ENCODE assay signal across 8 cellular contexts in genomic region chr12:6335451-6336078, GRCh38. TPM values are rescaled to one million over a fixed set of nuclear protein-coding genes. Genes with fewer than 3 reads are reported as not detected.
DNase-seq lines count a peak whose midpoint lies in the region; ATAC-seq lines count a peak whose summit lies in the region.

No MANE protein-coding gene starts in this region.

- H3K36me3 ChIP-seq in MG63: peaks cover 77% of the 10 kb centered on the region

- intact Hi-C loops in activated CD4-positive, alpha-beta memory T cell treated with anti-CD3 and anti-CD28 coated beads for 36 hours (cut with micrococcal nuclease): loop anchor here (1.0 to 2.0 kb wide), 6 partner anchors 10 to 199 kb away; partner anchors contain the start of gene GAPDH

- peaks cover 94% of the 10 kb centered on the region for H3K4me1 ChIP-seq in mononuclear cell (ENCODE audit: insufficient read depth, low read length)

- H3K9me3 ChIP-seq in MG63 (no peaks in the 10 kb centered on the region), mononuclear cell (ENCODE audit: low read depth, low read length) (no peaks in the 10 kb centered on the region)

- no peaks in the 10 kb centered on the region for H3K27me3 Mint-ChIP-seq in activated CD4-positive, alpha-beta memory T cell treated with anti-CD3 and anti-CD28 coated beads for 36 hours
- H3K27me3 Mint-ChIP-seq in effector memory CD8-positive, alpha-beta T cell: no peaks in the 10 kb centered on the region

- H3K4me3 ChIP-seq in MG63 (peak overlapping the region; percentile 36), mononuclear cell (ENCODE audit: low read length) (peak overlapping the region; percentile 91)

- CTCF ChIA-PET in activated CD4-positive, alpha-beta memory T cell treated with anti-CD3 and anti-CD28 coated beads for 36 hours (lab: Charles Lee): interaction anchor here (0.6 to 4.6 kb wide), 18 partner anchors 9 to 478 kb away, joined by 3 to 43 read pairs (median 6); partner anchors contain the start of genes SCNN1A and VAMP1

- H3K4me1 Mint-ChIP-seq in activated CD4-positive, alpha-beta memory T cell treated with anti-CD3 and anti-CD28 coated beads for 36 hours (ENCODE audit: low read depth): peaks cover 20% of the 10 kb centered on the region
- peaks cover 45 to 49% of the 10 kb centered on the region in 2 donors for H3K4me1 Mint-ChIP-seq in effector memory CD8-positive, alpha-beta T cell (ENCODE audit: low read depth in 2 of 2)

- ATAC-seq in GM21723 (IDR thresholded peaks at IDR 0.05; ENCODE audit: unreplicated experiment) (peak; percentile 73), GM18520 (IDR thresholded peaks at IDR 0.05; ENCODE audit: unreplicated experiment) (no peak)
- peak; percentile 71 for ATAC-seq in effector memory CD8-positive, alpha-beta T cell (replicated peaks)

- H3K36me3 Mint-ChIP-seq in activated CD4-positive, alpha-beta memory T cell treated with anti-CD3 and anti-CD28 coated beads for 36 hours: peaks cover 37% of the 10 kb centered on the region
- peaks cover 47% of the 10 kb centered on the region for H3K36me3 Mint-ChIP-seq in effector memory CD8-positive, alpha-beta T cell (ENCODE audit: insufficient read depth)

- no peak overlapping the region for H3K4me3 Mint-ChIP-seq in activated CD4-positive, alpha-beta memory T cell treated with anti-CD3 and anti-CD28 coated beads for 36 hours
- H3K4me3 Mint-ChIP-seq in effector memory CD8-positive, alpha-beta T cell: no peak overlapping the region

- POLR2A ChIA-PET in activated CD4-positive, alpha-beta memory T cell treated with anti-CD3 and anti-CD28 coated beads for 36 hours (lab: Charles Lee): interaction anchor here (0.8 to 3.3 kb wide), 9 partner anchors 9 to 199 kb away, joined by 3 to 20 read pairs (median 4); partner anchors contain the start of genes GAPDH and VAMP1

- no peaks in the 10 kb centered on the region for H3K9me3 Mint-ChIP-seq in activated CD4-positive, alpha-beta memory T cell treated with anti-CD3 and anti-CD28 coated beads for 36 hours
- H3K9me3 Mint-ChIP-seq in effector memory CD8-positive, alpha-beta T cell: no peaks in the 10 kb centered on the region

- DNase-seq in EH (ENCODE audit: low read depth) (peak; percentile 88), MG63 (peak; percentile 91)
- DNase-seq in activated CD4-positive, alpha-beta memory T cell treated with anti-CD3 and anti-CD28 coated beads for 36 hours: peak; percentile 94
- peak; percentile 78 to 82 (median 81) for DNase-seq in effector memory CD8-positive, alpha-beta T cell
- DNase-seq in stimulated activated CD8-positive, alpha-beta memory T cell treated with anti-CD3 and anti-CD28 coated beads, Interleukin-4, amount 100 ng/mL, for 48 hours: peak; percentile 91

- H3K27me3 ChIP-seq in MG63 (no peaks in the 10 kb centered on the region), mononuclear cell (ENCODE audit: insufficient read depth, low read length) (no peaks in the 10 kb centered on the region)

- no peak overlapping the region for H3K27ac Mint-ChIP-seq in activated CD4-positive, alpha-beta memory T cell treated with anti-CD3 and anti-CD28 coated beads for 36 hours
- H3K27ac Mint-ChIP-seq in effector memory CD8-positive, alpha-beta T cell: no peak overlapping the region

RNA-seq across cellular contexts. Expression of gene TNFRSF1A, which starts 6.3 kb away (rescaled TPM):
- total RNA-seq in MG63 (2014; rRNA removed; shearing (Covaris generic); ENCODE audit: low replicate concordance): 181 and 208 TPM in 2 replicates
- total RNA-seq in activated CD4-positive, alpha-beta memory T cell treated with anti-CD3 and anti-CD28 coated beads for 36 hours: 10 to 100 TPM; 47.5 to 49.6 TPM
- 75.2 TPM for total RNA-seq in mononuclear cell

RNA-seq across cellular contexts. Expression of gene PLEKHG6, which starts 25.1 kb away (rescaled TPM):
- total RNA-seq in MG63 (2014; rRNA removed; shearing (Covaris generic); ENCODE audit: low replicate concordance): not detected in 2 replicates
- not detected for total RNA-seq in activated CD4-positive, alpha-beta memory T cell treated with anti-CD3 and anti-CD28 coated beads for 36 hours
- total RNA-seq in mononuclear cell: not detected

RNA-seq across cellular contexts. Expression of gene SCNN1A, which starts 39.8 kb away (rescaled TPM):
- 0.07 and 0.66 TPM in 2 replicates for total RNA-seq in MG63 (2014; rRNA removed; shearing (Covaris generic); ENCODE audit: low replicate concordance)
- total RNA-seq in activated CD4-positive, alpha-beta memory T cell treated with anti-CD3 and anti-CD28 coated beads for 36 hours: under 1 TPM; 0.17 to 0.26 TPM
- 1.2 TPM for total RNA-seq in mononuclear cell

RNA-seq across cellular contexts. Expression of gene LTBR, which starts 48.4 kb away (rescaled TPM):
- 35.0 and 61.5 TPM in 2 replicates for total RNA-seq in MG63 (2014; rRNA removed; shearing (Covaris generic); ENCODE audit: low replicate concordance)
- total RNA-seq in activated CD4-positive, alpha-beta memory T cell treated with anti-CD3 and anti-CD28 coated beads for 36 hours: 1 to 10 TPM; 1.5 to 1.9 TPM
- total RNA-seq in mononuclear cell: 29.8 TPM
